ENCODE assay signal across 12 cellular contexts in the genomic region with DNA sequence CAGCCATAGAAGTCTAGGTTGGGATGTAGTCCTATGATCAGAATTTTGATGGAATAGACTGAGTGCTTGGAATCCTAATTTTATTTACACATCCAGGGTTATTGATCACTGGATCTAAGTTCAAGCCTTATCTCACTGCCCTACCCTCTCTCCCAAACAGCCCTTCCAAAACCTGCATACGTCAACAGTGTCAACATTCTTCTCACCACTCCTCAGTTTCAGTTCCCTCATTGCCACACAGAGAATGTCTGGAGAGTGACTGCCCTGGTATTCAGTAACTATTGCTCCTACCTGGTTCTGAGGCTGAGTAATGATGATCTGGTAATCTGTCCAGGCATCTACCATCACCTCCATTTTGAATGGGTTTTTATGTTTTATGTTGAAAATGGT. TPM values are rescaled to one million over a fixed set of nuclear protein-coding genes. Genes with fewer than 3 reads are reported as not detected.
DNase-seq lines count a peak whose midpoint lies in the region; ATAC-seq and TF ChIP-seq lines count a peak whose summit lies in the region.
"Had no signal": no experiment of that assay in that cellular context is flagged by ENCODE, and none has a peak within 500 bp of the region (broad histone marks: within the 10 kb centered on the region; RNA-seq: fewer than 3 reads in every experiment).

No MANE protein-coding gene starts in this region.

- H3K27ac ChIP-seq in left lung = no peak overlapping the region
- H3K27ac ChIP-seq: C4-2B, PC-9 had no signal

- TF ChIP-seq CTCF in left lung (IDR thresholded peaks at IDR 0.05) = no peak

- H3K27me3 ChIP-seq in left lung = no peaks in the 10 kb centered on the region

- DNase-seq in left lung (no peak), putamen (ENCODE audit: low spot score) (no peak)
- DNase-seq in stimulated activated CD4-positive, alpha-beta T cell treated with anti-CD3 and anti-CD28 coated beads, Interleukin-15, amount 100 ng/mL, for 24 hours = no peak
- no peak for DNase-seq in central memory CD4-positive, alpha-beta T cell
- DNase-seq: activated T-cell treated with anti-CD3 and anti-CD28 coated beads, Interleukin-2, amount 50 U/mL, for 24 hours; NCI-H1105; PC-9 had no signal

- ATAC-seq in GM18511 (IDR thresholded peaks at IDR 0.05; ENCODE audit: unreplicated experiment) (peak; percentile 85), GM21529 (IDR thresholded peaks at IDR 0.05; ENCODE audit: unreplicated experiment) (peak; percentile 94), HG03378 (IDR thresholded peaks at IDR 0.05; ENCODE audit: unreplicated experiment) (peak; percentile 97), left lung (peak; percentile 65), SK-N-SH treated with all-trans-retinoic acid at 6 μM for 48 hours (no peak)

- no peaks in the 10 kb centered on the region for H3K9me3 ChIP-seq in left lung

- intact Hi-C loops in left lung (cut with DNase I) = no loop called here

- no peak overlapping the region for H3K4me3 ChIP-seq in left lung
- H3K4me3 ChIP-seq: PC-9 had no signal

- no peaks in the 10 kb centered on the region for H3K36me3 ChIP-seq in left lung

- H3K4me1 ChIP-seq in left lung = no peaks in the 10 kb centered on the region

TF ChIP-seq in SK-N-SH treated with all-trans-retinoic acid at 6 μM for 48 hours, 23 proteins besides CTCF, POLR2A, EP300 and RAD21:
- TF ChIP-seq ISL1 (CRISPR knock-in tag; IDR thresholded peaks at IDR 0.05) (no peak), CSRNP3 (CRISPR knock-in tag; IDR thresholded peaks at IDR 0.05) (no peak), ZNF565 (CRISPR knock-in tag; conservative IDR thresholded peaks at IDR 0.05; ENCODE audit: low read depth) (no peak), ZFP30 (CRISPR knock-in tag; IDR thresholded peaks at IDR 0.05) (no peak), SNAI2 (CRISPR knock-in tag; IDR thresholded peaks at IDR 0.05) (no peak), BACH2 (CRISPR knock-in tag; IDR thresholded peaks at IDR 0.05; ENCODE audit: borderline replicate concordance) (no peak), TCF4 (CRISPR knock-in tag; IDR thresholded peaks at IDR 0.05; ENCODE audit: borderline replicate concordance) (no peak), ARNTL (CRISPR knock-in tag; IDR thresholded peaks at IDR 0.05; ENCODE audit: borderline replicate concordance, low read depth) (no peak), TOX (CRISPR knock-in tag; IDR thresholded peaks at IDR 0.05; ENCODE audit: borderline replicate concordance) (no peak), GLIS3 (CRISPR knock-in tag; IDR thresholded peaks at IDR 0.05) (no peak), ZC3H10 (CRISPR knock-in tag; IDR thresholded peaks at IDR 0.05) (no peak), PPARA (CRISPR knock-in tag; IDR thresholded peaks at IDR 0.05; ENCODE audit: borderline replicate concordance) (no peak), ESRRG (CRISPR knock-in tag; IDR thresholded peaks at IDR 0.05) (no peak), ZFP3 (CRISPR knock-in tag; IDR thresholded peaks at IDR 0.05) (no peak), RARB (CRISPR knock-in tag; IDR thresholded peaks at IDR 0.05) (no peak), PATZ1 (CRISPR knock-in tag; IDR thresholded peaks at IDR 0.05; ENCODE audit: borderline replicate concordance) (no peak), CSDC2 (CRISPR knock-in tag; IDR thresholded peaks at IDR 0.05) (no peak)
- TF ChIP-seq, protein P1, sequence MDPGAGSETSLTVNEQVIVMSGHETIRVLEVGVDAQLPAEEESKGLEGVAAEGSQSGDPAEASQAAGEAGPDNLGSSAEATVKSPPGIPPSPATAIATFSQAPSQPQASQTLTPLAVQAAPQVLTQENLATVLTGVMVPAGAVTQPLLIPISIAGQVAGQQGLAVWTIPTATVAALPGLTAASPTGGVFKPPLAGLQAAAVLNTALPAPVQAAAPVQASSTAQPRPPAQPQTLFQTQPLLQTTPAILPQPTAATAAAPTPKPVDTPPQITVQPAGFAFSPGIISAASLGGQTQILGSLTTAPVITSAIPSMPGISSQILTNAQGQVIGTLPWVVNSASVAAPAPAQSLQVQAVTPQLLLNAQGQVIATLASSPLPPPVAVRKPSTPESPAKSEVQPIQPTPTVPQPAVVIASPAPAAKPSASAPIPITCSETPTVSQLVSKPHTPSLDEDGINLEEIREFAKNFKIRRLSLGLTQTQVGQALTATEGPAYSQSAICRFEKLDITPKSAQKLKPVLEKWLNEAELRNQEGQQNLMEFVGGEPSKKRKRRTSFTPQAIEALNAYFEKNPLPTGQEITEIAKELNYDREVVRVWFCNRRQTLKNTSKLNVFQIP (CRISPR knock-in tag; IDR thresholded peaks at IDR 0.05; ENCODE audit: borderline replicate concordance, low read depth) = no peak
- TF ChIP-seq, protein P2, sequence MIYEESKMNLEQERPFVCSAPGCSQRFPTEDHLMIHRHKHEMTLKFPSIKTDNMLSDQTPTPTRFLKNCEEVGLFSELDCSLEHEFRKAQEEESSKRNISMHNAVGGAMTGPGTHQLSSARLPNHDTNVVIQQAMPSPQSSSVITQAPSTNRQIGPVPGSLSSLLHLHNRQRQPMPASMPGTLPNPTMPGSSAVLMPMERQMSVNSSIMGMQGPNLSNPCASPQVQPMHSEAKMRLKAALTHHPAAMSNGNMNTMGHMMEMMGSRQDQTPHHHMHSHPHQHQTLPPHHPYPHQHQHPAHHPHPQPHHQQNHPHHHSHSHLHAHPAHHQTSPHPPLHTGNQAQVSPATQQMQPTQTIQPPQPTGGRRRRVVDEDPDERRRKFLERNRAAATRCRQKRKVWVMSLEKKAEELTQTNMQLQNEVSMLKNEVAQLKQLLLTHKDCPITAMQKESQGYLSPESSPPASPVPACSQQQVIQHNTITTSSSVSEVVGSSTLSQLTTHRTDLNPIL (CRISPR knock-in tag; IDR thresholded peaks at IDR 0.05; ENCODE audit: low read depth) = no peak
- TF ChIP-seq, protein P3, sequence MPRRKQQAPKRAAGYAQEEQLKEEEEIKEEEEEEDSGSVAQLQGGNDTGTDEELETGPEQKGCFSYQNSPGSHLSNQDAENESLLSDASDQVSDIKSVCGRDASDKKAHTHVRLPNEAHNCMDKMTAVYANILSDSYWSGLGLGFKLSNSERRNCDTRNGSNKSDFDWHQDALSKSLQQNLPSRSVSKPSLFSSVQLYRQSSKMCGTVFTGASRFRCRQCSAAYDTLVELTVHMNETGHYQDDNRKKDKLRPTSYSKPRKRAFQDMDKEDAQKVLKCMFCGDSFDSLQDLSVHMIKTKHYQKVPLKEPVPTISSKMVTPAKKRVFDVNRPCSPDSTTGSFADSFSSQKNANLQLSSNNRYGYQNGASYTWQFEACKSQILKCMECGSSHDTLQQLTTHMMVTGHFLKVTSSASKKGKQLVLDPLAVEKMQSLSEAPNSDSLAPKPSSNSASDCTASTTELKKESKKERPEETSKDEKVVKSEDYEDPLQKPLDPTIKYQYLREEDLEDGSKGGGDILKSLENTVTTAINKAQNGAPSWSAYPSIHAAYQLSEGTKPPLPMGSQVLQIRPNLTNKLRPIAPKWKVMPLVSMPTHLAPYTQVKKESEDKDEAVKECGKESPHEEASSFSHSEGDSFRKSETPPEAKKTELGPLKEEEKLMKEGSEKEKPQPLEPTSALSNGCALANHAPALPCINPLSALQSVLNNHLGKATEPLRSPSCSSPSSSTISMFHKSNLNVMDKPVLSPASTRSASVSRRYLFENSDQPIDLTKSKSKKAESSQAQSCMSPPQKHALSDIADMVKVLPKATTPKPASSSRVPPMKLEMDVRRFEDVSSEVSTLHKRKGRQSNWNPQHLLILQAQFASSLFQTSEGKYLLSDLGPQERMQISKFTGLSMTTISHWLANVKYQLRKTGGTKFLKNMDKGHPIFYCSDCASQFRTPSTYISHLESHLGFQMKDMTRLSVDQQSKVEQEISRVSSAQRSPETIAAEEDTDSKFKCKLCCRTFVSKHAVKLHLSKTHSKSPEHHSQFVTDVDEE (CRISPR knock-in tag; IDR thresholded peaks at IDR 0.05) = no peak

RNA-seq across cellular contexts. Expression of gene GLYATL1, which starts 60.0 kb away (rescaled TPM):
- total RNA-seq in left lung = not detected
- total RNA-seq: PC-9 had no signal
